9 cellular contexts compared by ENCODE assay signal in genomic region chr21:42465008-42465878, GRCh38. TPM values are rescaled to one million over a fixed set of nuclear protein-coding genes. Genes with fewer than 3 reads are reported as not detected.
DNase-seq lines count a peak whose midpoint lies in the region; ATAC-seq and TF ChIP-seq lines count a peak whose summit lies in the region.
"Had no signal": no experiment of that assay in that cellular context is flagged by ENCODE, and none has a peak within 500 bp of the region (broad histone marks: within the 10 kb centered on the region; RNA-seq: fewer than 3 reads in every experiment).

No MANE protein-coding gene starts in this region.

- H3K4me1 Mint-ChIP-seq in activated B cell treated with CpG ODN at 0.5 μM for 24 hours: peaks cover 88% of the 10 kb centered on the region
- H3K4me1 Mint-ChIP-seq in naive B cell: peaks cover 60 to 70% (median 66%) of the 10 kb centered on the region in 3 donors

- H3K36me3 Mint-ChIP-seq in activated B cell treated with CpG ODN at 0.5 μM for 24 hours (ENCODE audit: low read depth) (no peaks in the 10 kb centered on the region), naive B cell (no peaks in the 10 kb centered on the region)

- CTCF ChIA-PET in activated B cell treated with CpG ODN at 0.5 μM for 24 hours (lab: Charles Lee): interaction anchor here (5.0 kb wide), 1 partner anchor 71 kb away, joined by 38 read pairs; no protein-coding TSS in a partner anchor

- H3K27ac Mint-ChIP-seq in activated B cell treated with CpG ODN at 0.5 μM for 24 hours: peak overlapping the region; percentile 87
- H3K27ac Mint-ChIP-seq in naive B cell: peak overlapping the region; percentile 78 to 99 (median 94)

- peak; percentile 39 for ATAC-seq in HG02852 (IDR thresholded peaks at IDR 0.05; ENCODE audit: unreplicated experiment)
- peak; percentile 32 for ATAC-seq in activated B cell treated with CpG ODN at 0.5 μM for 24 hours (ENCODE audit: low read depth)
- peak; percentile 36 to 37 for ATAC-seq in naive B cell (ENCODE audit: low read depth in 2 of 2)
- ATAC-seq in GM21528 (IDR thresholded peaks at IDR 0.05; ENCODE audit: low FRiP score, unreplicated experiment): no peak
- no peak for ATAC-seq in omental fat pad (ENCODE audit: low FRiP score)

- intact Hi-C loops in activated B cell treated with CpG ODN at 0.5 μM for 24 hours (cut with micrococcal nuclease): loop anchor here (1.0 to 10.0 kb wide), 7 partner anchors 9 to 460 kb away; no protein-coding TSS in a partner anchor

- POLR2A ChIA-PET in activated B cell treated with CpG ODN at 0.5 μM for 24 hours (lab: Charles Lee): interaction anchor here (0.5 to 1.5 kb wide), 4 partner anchors 9 to 537 kb away, joined by 4 to 6 read pairs (median 5); partner anchors contain the start of gene RSPH1

- H3K27me3 Mint-ChIP-seq in activated B cell treated with CpG ODN at 0.5 μM for 24 hours (peaks cover 3% of the 10 kb centered on the region), naive B cell (no peaks in the 10 kb centered on the region)

- no peak for TF ChIP-seq CTCF in GM12865 (IDR thresholded peaks at IDR 0.05; ENCODE audit: insufficient read depth, low read depth, low read length, missing control alignments)
- TF ChIP-seq CTCF in activated B cell treated with CpG ODN at 0.5 μM for 24 hours (IDR thresholded peaks at IDR 0.05): no peak
- TF ChIP-seq CTCF in omental fat pad (IDR thresholded peaks at IDR 0.05): no peak

- H3K9me3 Mint-ChIP-seq in activated B cell treated with CpG ODN at 0.5 μM for 24 hours (no peaks in the 10 kb centered on the region), naive B cell (no peaks in the 10 kb centered on the region)

- H3K4me3 Mint-ChIP-seq in activated B cell treated with CpG ODN at 0.5 μM for 24 hours (peak overlapping the region; percentile 75), naive B cell (peak overlapping the region; percentile 2 to 86 (median 69))

- DNase-seq in GM12865 (ENCODE audit: low read depth) (peak; percentile 78), activated B cell treated with CpG ODN at 0.5 μM for 24 hours (peak; percentile 34), naive B cell (peak; percentile 61), omental fat pad (ENCODE audit: low spot score) (no peak)
- no peak for DNase-seq in stimulated activated CD4-positive, alpha-beta T cell treated with anti-CD3 and anti-CD28 coated beads, Interleukin-12 subunit alpha, Interleukin-12 subunit beta, amount 100 ng/mL, for 4 hours
- no peak for DNase-seq in effector CD8-positive, alpha-beta T cell (lab: John Stamatoyannopoulos, UW)
- DNase-seq: sigmoid colon had no signal

- no peak overlapping the region for H3K4me3 ChIP-seq in GM12865 (ENCODE audit: low read depth, low read length)
- H3K4me3 ChIP-seq: sigmoid colon had no signal

RNA-seq across cellular contexts. Expression of gene RSPH1, which starts 30.8 kb away (rescaled TPM):
- total RNA-seq in activated B cell treated with CpG ODN at 0.5 μM for 24 hours (0.38 TPM in 1 of 2 replicates, not detected in the other), omental fat pad (under 1 TPM in 3 of 4 donors, not detected in 1; 0.31 to 0.37 (median 0.36) TPM)
- polyA plus RNA-seq in naive B cell (ENCODE audit: low read depth in 6 of 6): not detected

RNA-seq across cellular contexts. Expression of gene SLC37A1, which starts 48.4 kb away (rescaled TPM):
- 39.8 and 47.9 TPM in 2 replicates for total RNA-seq in activated B cell treated with CpG ODN at 0.5 μM for 24 hours
- polyA plus RNA-seq in naive B cell (ENCODE audit: low read depth in 6 of 6): 10 to 100 TPM in 4 of 6 donors, 1 to 10 TPM in 2; 4.9 to 15.7 (median 11.2) TPM
- 10 to 100 TPM in 1 of 4 donors, 1 to 10 TPM in 3; 4.6 to 11.0 (median 6.0) TPM for total RNA-seq in omental fat pad

Comparison
In these comparisons a context has a peak if more than half of its experiments do, and no peak if none do; other contexts are left out.
1. DNase-seq: peak in GM12865 (single experiment), activated B cell treated with CpG ODN at 0.5 μM for 24 hours (single experiment) and naive B cell (single experiment); none in stimulated activated CD4-positive, alpha-beta T cell treated with anti-CD3 and anti-CD28 coated beads, Interleukin-12 subunit alpha, Interleukin-12 subunit beta, amount 100 ng/mL, for 4 hours (single experiment), effector CD8-positive, alpha-beta T cell (single experiment) and omental fat pad (single experiment).
2. ATAC-seq: peak in HG02852 (single experiment), activated B cell treated with CpG ODN at 0.5 μM for 24 hours (single experiment) and naive B cell (2 of 2); none in GM21528 (single experiment) and omental fat pad (single experiment).